11 cellular contexts compared by ENCODE assay signal in genomic region chr11:70880416-70880815, GRCh38.
"Had no signal": no experiment of that assay in that cellular context is flagged by ENCODE, and none has a peak within 500 bp of the region (broad histone marks: within the 10 kb centered on the region; RNA-seq: fewer than 3 reads in every experiment).

No MANE protein-coding gene starts in this region.

- H3K9ac ChIP-seq: GM23248 had no signal

- H3K9me3 ChIP-seq: HAP-1 had no signal

- H3K27ac Mint-ChIP-seq: GM23338, HFFc6 had no signal

- H3K27ac ChIP-seq: GM23248 had no signal

- H3K4me1 ChIP-seq: HAP-1 had no signal

- FAIRE-seq: H1, H54 had no signal

- DNase-seq: GM23248, GOT3, H7, H9, HCEC 1CT, HFFc6 had no signal

- H2AFZ ChIP-seq: GM23248, GM23338 had no signal

- H3K4me3 ChIP-seq: GM23248, GM23338, HAP-1 had no signal

- H3K9me3 Mint-ChIP-seq: GM23338, H9 had no signal

- H3K4me3 Mint-ChIP-seq: GM23338, H9, HFFc6 had no signal

- ATAC-seq: GM23338, HCT116 had no signal

- H3K4me2 ChIP-seq: GM23338 had no signal

- H3K36me3 ChIP-seq: HAP-1 had no signal
